In genomic region chr7:135510603-135511183, GRCh38 we compare ENCODE assay signal across 8 cellular contexts. TPM values are rescaled to one million over a fixed set of nuclear protein-coding genes. Genes with fewer than 3 reads are reported as not detected.
DNase-seq lines count a peak whose midpoint lies in the region; ATAC-seq and TF ChIP-seq lines count a peak whose summit lies in the region.

No MANE protein-coding gene starts in this region.

- intact Hi-C loops in OCI-LY7 (cut with micrococcal nuclease; ENCODE audit: unreplicated experiment) = loop anchor here (2.0 to 5.0 kb wide), 2 partner anchors 152 to 230 kb away; partner anchors contain the start of gene STMP1

- peaks cover 12% of the 10 kb centered on the region for H3K4me1 Mint-ChIP-seq in activated naive CD8-positive, alpha-beta T cell treated with anti-CD3 and anti-CD28 coated beads, Interleukin-2, amount 10 ng/mL, durations not matched to agents 7 days and 5 days
- peaks cover 17% of the 10 kb centered on the region for H3K4me1 Mint-ChIP-seq in activated naive CD8-positive, alpha-beta T cell treated with anti-CD3 and anti-CD28 coated beads for 36 hours
- peaks cover 9% of the 10 kb centered on the region for H3K4me1 Mint-ChIP-seq in endodermal cell

- H2BK120ac ChIP-seq in neuronal stem cell (ENCODE audit: low read depth, low read length) = no peak overlapping the region

- peak overlapping the region; percentile 97 for H3K4me2 ChIP-seq in OCI-LY7 (ENCODE audit: low read length)
- H3K4me2 ChIP-seq in neuronal stem cell (ENCODE audit: insufficient read depth, low read length, poor library complexity, severe bottlenecking) = peak overlapping the region; percentile 67

- CTCF ChIA-PET in OCI-LY7 (lab: Charles Lee; ENCODE audit: unreplicated experiment) = no interaction called here

- H3K23ac ChIP-seq in neuronal stem cell (ENCODE audit: low read depth, low read length, poor library complexity) = no peak overlapping the region

- no peak for ATAC-seq in activated naive CD8-positive, alpha-beta T cell treated with anti-CD3 and anti-CD28 coated beads, Interleukin-2, amount 10 ng/mL, durations not matched to agents 7 days and 5 days (ENCODE audit: low read depth)
- ATAC-seq in HG02678 (IDR thresholded peaks at IDR 0.05; ENCODE audit: unreplicated experiment) = no peak

- H3K4ac ChIP-seq in neuronal stem cell (ENCODE audit: low read length) = no peak overlapping the region

- H3K79me1 ChIP-seq in neuronal stem cell (ENCODE audit: low read depth, low read length) = no peaks in the 10 kb centered on the region

- H2BK15ac ChIP-seq in neuronal stem cell (ENCODE audit: low read length) = no peak overlapping the region

- no peaks in the 10 kb centered on the region for H3K9me3 Mint-ChIP-seq in activated naive CD8-positive, alpha-beta T cell treated with anti-CD3 and anti-CD28 coated beads, Interleukin-2, amount 10 ng/mL, durations not matched to agents 7 days and 5 days
- no peaks in the 10 kb centered on the region for H3K9me3 Mint-ChIP-seq in activated naive CD8-positive, alpha-beta T cell treated with anti-CD3 and anti-CD28 coated beads for 36 hours
- H3K9me3 Mint-ChIP-seq in endodermal cell = no peaks in the 10 kb centered on the region

- H3K79me2 ChIP-seq in OCI-LY7 (ENCODE audit: insufficient read depth, low read depth, low read length) = peaks cover 41% of the 10 kb centered on the region

- H3K14ac ChIP-seq in neuronal stem cell (ENCODE audit: low read length) = no peak overlapping the region

- no peaks in the 10 kb centered on the region for H3K36me3 ChIP-seq in OCI-LY7 (ENCODE audit: insufficient read depth, low read length)
- no peaks in the 10 kb centered on the region for H3K36me3 ChIP-seq in endodermal cell (ENCODE audit: control insufficient read depth, insufficient read depth, low read length)
- no peaks in the 10 kb centered on the region for H3K36me3 ChIP-seq in neuronal stem cell (replicated peaks in 1 of 2; ENCODE audit: control insufficient read depth in 2 of 2, insufficient read depth in 2 of 2, low read length in 2 of 2)

- H3K27ac ChIP-seq in OCI-LY7 (ENCODE audit: low read depth, low read length, poor library complexity, severe bottlenecking) (peak overlapping the region; percentile 52), endodermal cell (ENCODE audit: low read depth, low read length) (no peak overlapping the region), neuronal stem cell (replicated peaks; ENCODE audit: low read length) (no peak overlapping the region)

- H3K9me2 ChIP-seq in OCI-LY7 (ENCODE audit: insufficient read depth, low read length) = no peaks in the 10 kb centered on the region

- H3K4me1 ChIP-seq in OCI-LY7 (ENCODE audit: insufficient read depth, low read length, poor library complexity, severe bottlenecking) (peaks cover 28% of the 10 kb centered on the region), endodermal cell (ENCODE audit: control insufficient read depth, insufficient read depth, low read length) (peaks cover 9% of the 10 kb centered on the region), neuronal stem cell (ENCODE audit: control insufficient read depth in 2 of 2, insufficient read depth in 1 of 2, low read depth in 1 of 2, low read length in 2 of 2) (peaks cover 2 to 6% of the 10 kb centered on the region in 2 donors)

- BruUV-seq in OCI-LY7 (replicated peaks; lab: Mats Ljungman, UMichigan) = no TSS peak

- H3K18ac ChIP-seq in neuronal stem cell (ENCODE audit: low read length) = no peak overlapping the region

- no peaks in the 10 kb centered on the region for H3K27me3 Mint-ChIP-seq in activated naive CD8-positive, alpha-beta T cell treated with anti-CD3 and anti-CD28 coated beads, Interleukin-2, amount 10 ng/mL, durations not matched to agents 7 days and 5 days
- H3K27me3 Mint-ChIP-seq in activated naive CD8-positive, alpha-beta T cell treated with anti-CD3 and anti-CD28 coated beads for 36 hours = no peaks in the 10 kb centered on the region
- H3K27me3 Mint-ChIP-seq in endodermal cell (ENCODE audit: insufficient read depth) = no peaks in the 10 kb centered on the region

- peak; percentile 31 for DNase-seq in activated naive CD8-positive, alpha-beta T cell treated with anti-CD3 and anti-CD28 coated beads, Interleukin-2, amount 10 ng/mL, durations not matched to agents 7 days and 5 days
- DNase-seq in activated naive CD8-positive, alpha-beta T cell treated with anti-CD3 and anti-CD28 coated beads for 36 hours = no peak
- DNase-seq in OCI-LY7 (ENCODE audit: low spot score) (peak; percentile 38), endodermal cell (no peak), neuronal stem cell (ENCODE audit: low spot score) (no peak), NCI-H1436 treated with DMSO at 0.1 percent for 48 hours (lab: John Stamatoyannopoulos, UW) (no peak)
- DNase-seq in activated CD4-positive, CD25-positive, alpha-beta regulatory T cell treated with anti-CD3 and anti-CD28 coated beads, Interleukin-2, amount 50 U/mL, for 72 hours = no peak

- no peak overlapping the region for H3K4me3 Mint-ChIP-seq in activated naive CD8-positive, alpha-beta T cell treated with anti-CD3 and anti-CD28 coated beads, Interleukin-2, amount 10 ng/mL, durations not matched to agents 7 days and 5 days
- H3K4me3 Mint-ChIP-seq in activated naive CD8-positive, alpha-beta T cell treated with anti-CD3 and anti-CD28 coated beads for 36 hours = no peak overlapping the region
- no peak overlapping the region for H3K4me3 Mint-ChIP-seq in endodermal cell

- H3K27me3 ChIP-seq in endodermal cell (ENCODE audit: control insufficient read depth, insufficient read depth, low read length, poor library complexity, severe bottlenecking) (peaks cover 20% of the 10 kb centered on the region), neuronal stem cell (ENCODE audit: control insufficient read depth in 3 of 3, insufficient read depth in 3 of 3, low read depth in 1 of 3, low read length in 3 of 3) (no peaks in the 10 kb centered on the region)

- H2AFZ ChIP-seq in OCI-LY7 (ENCODE audit: low read length) (peak overlapping the region; percentile 100), neuronal stem cell (ENCODE audit: low read length) (peak overlapping the region; percentile 98)

- POLR2A ChIA-PET in activated naive CD8-positive, alpha-beta T cell treated with anti-CD3 and anti-CD28 coated beads, Interleukin-2, amount 10 ng/mL, durations not matched to agents 7 days and 5 days (lab: Charles Lee) = interaction anchor here (1.3 kb wide), 1 partner anchor 48 kb away, joined by 4 read pairs; no protein-coding TSS in a partner anchor
- POLR2A ChIA-PET in OCI-LY7 (lab: Charles Lee) = interaction anchor here (0.6 to 1.6 kb wide), 3 partner anchors 14 to 92 kb away, joined by 3 to 5 read pairs (median 3); no protein-coding TSS in a partner anchor

- H3K36me3 Mint-ChIP-seq in activated naive CD8-positive, alpha-beta T cell treated with anti-CD3 and anti-CD28 coated beads, Interleukin-2, amount 10 ng/mL, durations not matched to agents 7 days and 5 days = peaks cover 1% of the 10 kb centered on the region
- H3K36me3 Mint-ChIP-seq in activated naive CD8-positive, alpha-beta T cell treated with anti-CD3 and anti-CD28 coated beads for 36 hours = no peaks in the 10 kb centered on the region
- H3K36me3 Mint-ChIP-seq in endodermal cell (ENCODE audit: low read depth) = no peaks in the 10 kb centered on the region

- peak overlapping the region; percentile 97 for H3K4me3 ChIP-seq in OCI-LY7 (ENCODE audit: low read depth, low read length, poor library complexity, severe bottlenecking)
- peak overlapping the region; percentile 95 for H3K4me3 ChIP-seq in endodermal cell (ENCODE audit: low read length)
- H3K4me3 ChIP-seq in neuronal stem cell (ENCODE audit: low read length in 2 of 2) = peak overlapping the region; percentile 64 to 86

- H4K8ac ChIP-seq in neuronal stem cell (ENCODE audit: low read depth, low read length) = no peak overlapping the region

- 0 out of 2 replicates have a peak, but pooled peaks have one; percentile 38 for TF ChIP-seq CTCF in OCI-LY7 (conservative IDR thresholded peaks at IDR 0.05; ENCODE audit: low read length)
- no peak for TF ChIP-seq CTCF in endodermal cell (conservative IDR thresholded peaks at IDR 0.05)

- WGBS in endodermal cell (ENCODE audit: insufficient coverage in 1 of 2, insufficient read length in 1 of 2), 2 experiments = 20 to 25% methylated on average over 14 to 16 of the region's 16 CpGs
- WGBS in neuronal stem cell (ENCODE audit: extremely low coverage in 2 of 2, insufficient read length in 2 of 2, insufficient replicate concordance in 1 of 2), 2 donors = no CpG with 5 or more reads among the region's 16 CpGs

- H3K9me3 ChIP-seq in OCI-LY7 (ENCODE audit: low read length) (no peaks in the 10 kb centered on the region), endodermal cell (ENCODE audit: control insufficient read depth, low read length) (no peaks in the 10 kb centered on the region), neuronal stem cell (replicated peaks in 1 of 2; ENCODE audit: control insufficient read depth in 2 of 2, insufficient read depth in 1 of 2, low read depth in 1 of 2, low read length in 2 of 2) (no peaks in the 10 kb centered on the region)

- H4K91ac ChIP-seq in neuronal stem cell (ENCODE audit: low read depth, low read length, poor library complexity) = no peak overlapping the region

- no peak overlapping the region for H3K27ac Mint-ChIP-seq in activated naive CD8-positive, alpha-beta T cell treated with anti-CD3 and anti-CD28 coated beads, Interleukin-2, amount 10 ng/mL, durations not matched to agents 7 days and 5 days
- H3K27ac Mint-ChIP-seq in activated naive CD8-positive, alpha-beta T cell treated with anti-CD3 and anti-CD28 coated beads for 36 hours = no peak overlapping the region
- no peak overlapping the region for H3K27ac Mint-ChIP-seq in endodermal cell

- H2AK5ac ChIP-seq in neuronal stem cell (ENCODE audit: low read depth, low read length) = no peak overlapping the region

- no peak overlapping the region for H2BK12ac ChIP-seq in neuronal stem cell (ENCODE audit: low read length)

- H3K9ac ChIP-seq in endodermal cell (ENCODE audit: extremely low read depth, low read length, poor library complexity, severe bottlenecking) (peak overlapping the region; percentile 43), neuronal stem cell (ENCODE audit: low read depth, low read length, poor library complexity) (no peak overlapping the region)

- H4K20me1 ChIP-seq in OCI-LY7 (ENCODE audit: insufficient read depth, low read length) = peaks cover 23% of the 10 kb centered on the region

- H2BK5ac ChIP-seq in neuronal stem cell (ENCODE audit: low read length) = no peak overlapping the region

RNA-seq across cellular contexts. Expression of gene CNOT4, which starts 0.8 kb away (rescaled TPM):
- 10 to 100 TPM; 24.4 to 25.8 TPM for total RNA-seq in activated naive CD8-positive, alpha-beta T cell treated with anti-CD3 and anti-CD28 coated beads, Interleukin-2, amount 10 ng/mL, durations not matched to agents 7 days and 5 days
- 10 to 100 TPM; 17.0 to 17.5 TPM for total RNA-seq in activated naive CD8-positive, alpha-beta T cell treated with anti-CD3 and anti-CD28 coated beads for 36 hours
- 18.7 and 21.8 TPM in 2 replicates for total RNA-seq in OCI-LY7 (2014; rRNA removed; shearing (Covaris generic))
- 21.9 and 23.7 TPM in 2 replicates for total RNA-seq in OCI-LY7 (2022)
- total RNA-seq in endodermal cell = 10 to 100 TPM; 22.7 to 23.8 TPM
- 20.1 TPM for polyA plus RNA-seq in endodermal cell (2013, experiment 1 of 2)
- 18.5 TPM for polyA plus RNA-seq in endodermal cell (2013, experiment 2 of 2)
- 25.1 TPM for polyA plus RNA-seq in neuronal stem cell (2013, experiment 1 of 2)
- 25.6 TPM for polyA plus RNA-seq in neuronal stem cell (2013, experiment 2 of 2)

RNA-seq across cellular contexts. Expression of gene NUP205, which starts 47.0 kb away (rescaled TPM):
- 10 to 100 TPM; 84.8 to 92.7 TPM for total RNA-seq in activated naive CD8-positive, alpha-beta T cell treated with anti-CD3 and anti-CD28 coated beads, Interleukin-2, amount 10 ng/mL, durations not matched to agents 7 days and 5 days
- 100 to 1,000 TPM; 145 to 148 TPM for total RNA-seq in activated naive CD8-positive, alpha-beta T cell treated with anti-CD3 and anti-CD28 coated beads for 36 hours
- total RNA-seq in OCI-LY7 (2014; rRNA removed; shearing (Covaris generic)) = 98.1 and 115 TPM in 2 replicates
- total RNA-seq in OCI-LY7 (2022) = 132 and 138 TPM in 2 replicates
- total RNA-seq in endodermal cell = 100 to 1,000 TPM; 118 to 129 TPM
- polyA plus RNA-seq in endodermal cell (2013, experiment 1 of 2) = 104 TPM
- polyA plus RNA-seq in endodermal cell (2013, experiment 2 of 2) = 96.3 TPM
- 90.3 TPM for polyA plus RNA-seq in neuronal stem cell (2013, experiment 1 of 2)
- 93.1 TPM for polyA plus RNA-seq in neuronal stem cell (2013, experiment 2 of 2)

Comparison
In these comparisons a context has a peak if more than half of its experiments do, and no peak if none do; other contexts are left out.
1. DNase-seq: peak in activated naive CD8-positive, alpha-beta T cell treated with anti-CD3 and anti-CD28 coated beads, Interleukin-2, amount 10 ng/mL, durations not matched to agents 7 days and 5 days (single experiment) and OCI-LY7 (single experiment); none in activated naive CD8-positive, alpha-beta T cell treated with anti-CD3 and anti-CD28 coated beads for 36 hours (single experiment), endodermal cell (single experiment), neuronal stem cell (single experiment), NCI-H1436 treated with DMSO at 0.1 percent for 48 hours (single experiment) and activated CD4-positive, CD25-positive, alpha-beta regulatory T cell treated with anti-CD3 and anti-CD28 coated beads, Interleukin-2, amount 50 U/mL, for 72 hours (single experiment).
2. Peak in every context shown above with its lines, with median percentiles within 50 percentile points of each other: H3K4me3 ChIP-seq.